ENCODE assay signal across 14 cellular contexts in the genomic region with DNA sequence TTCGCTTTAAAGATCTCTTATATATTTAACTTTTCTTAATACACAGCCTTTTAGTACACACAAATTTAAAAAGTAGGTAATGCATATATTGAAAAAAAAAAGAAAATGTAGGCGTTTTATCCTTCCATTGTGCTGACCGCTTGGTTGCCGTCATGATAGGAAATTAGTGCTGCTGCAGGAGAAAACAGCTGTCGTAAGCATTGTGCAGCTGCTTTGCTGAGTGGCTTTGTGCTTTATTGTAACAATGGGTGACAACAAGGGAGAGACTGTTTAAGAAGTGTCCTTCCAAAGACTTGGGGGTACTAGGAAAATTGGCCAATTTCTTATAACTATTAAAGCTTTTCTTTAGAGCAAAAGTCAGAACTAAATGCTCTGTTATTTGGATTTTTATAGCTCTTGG. TPM values are rescaled to one million over a fixed set of nuclear protein-coding genes. Genes with fewer than 3 reads are reported as not detected.
DNase-seq lines count a peak whose midpoint lies in the region; ATAC-seq and TF ChIP-seq lines count a peak whose summit lies in the region.
"Had no signal": no experiment of that assay in that cellular context is flagged by ENCODE, and none has a peak within 500 bp of the region (broad histone marks: within the 10 kb centered on the region; RNA-seq: fewer than 3 reads in every experiment).

No MANE protein-coding gene starts in this region.

- BruUV-seq in Caco-2 (replicated peaks; lab: Mats Ljungman, UMichigan) = no TSS peak

- H3K9me3 Mint-ChIP-seq in Caco-2 (ENCODE audit: unreplicated experiment) = no peaks in the 10 kb centered on the region
- H3K9me3 Mint-ChIP-seq: CD8-positive, alpha-beta T cell; dendritic cell treated with granulocyte-macrophage colony-stimulating factor and Interleukin-4, amounts not matched to agents 40 ng/mL and 50 ng/mL, for 4 days; HFFc6 had no signal

- no peak for ATAC-seq in T-helper 17 cell
- no peak for ATAC-seq in lower lobe of right lung
- ATAC-seq: CD8-positive, alpha-beta T cell had no signal

- H3K27ac Mint-ChIP-seq in Caco-2 (ENCODE audit: unreplicated experiment) (peak overlapping the region; percentile 88), T-helper 17 cell (peak overlapping the region; percentile 99)
- H3K27ac Mint-ChIP-seq: dendritic cell treated with granulocyte-macrophage colony-stimulating factor and Interleukin-4, amounts not matched to agents 40 ng/mL and 50 ng/mL, for 4 days had no signal

- no peak overlapping the region for H3K4me3 Mint-ChIP-seq in Caco-2 (ENCODE audit: unreplicated experiment)
- H3K4me3 Mint-ChIP-seq in T-helper 17 cell = no peak overlapping the region
- H3K4me3 Mint-ChIP-seq: CD8-positive, alpha-beta T cell; dendritic cell treated with granulocyte-macrophage colony-stimulating factor and Interleukin-4, amounts not matched to agents 40 ng/mL and 50 ng/mL, for 4 days; HFFc6 had no signal

- H3K27ac ChIP-seq in 22Rv1 (peak overlapping the region; percentile 15; the same call in 1 of the 2 replicates), lower lobe of right lung (no peak overlapping the region), uterus (no peak overlapping the region)

- H3K4me1 Mint-ChIP-seq in Caco-2 (ENCODE audit: low read depth, unreplicated experiment) (peaks cover 18% of the 10 kb centered on the region), T-helper 17 cell (peaks cover 52% of the 10 kb centered on the region)

- no peak for DNase-seq in Caco-2
- DNase-seq in T-helper 17 cell = no peak
- no peak for DNase-seq in lower lobe of right lung
- DNase-seq in stimulated activated CD4-positive, alpha-beta T cell treated with anti-CD3 and anti-CD28 coated beads, Interleukin-4, amount 100 ng/mL, for 1 hour = no peak
- DNase-seq in MV-4-11 (lab: John Stamatoyannopoulos, UW) = no peak
- no peak for DNase-seq in uterus
- no peak for DNase-seq in AG20443 (ENCODE audit: low spot score)
- DNase-seq: CD8-positive, alpha-beta T cell; HFFc6; stimulated activated CD4-positive, alpha-beta T cell treated with anti-CD3 and anti-CD28 coated beads, Interleukin-1b, Interleukin-23, amount 100 ng/mL, for 48 hours; stimulated activated naive CD4-positive, alpha-beta T cell treated with Interleukin-2 at 50 U/mL for 16 hours had no signal

- TF ChIP-seq POLR2A in uterus (IDR thresholded peaks at IDR 0.05) = no peak

- POLR2A ChIA-PET in Caco-2 (lab: Charles Lee) = interaction anchor here (0.5 kb wide), 1 partner anchor 19 kb away, joined by 11 read pairs; no protein-coding TSS in a partner anchor

- peaks cover 100% of the 10 kb centered on the region for H3K36me3 Mint-ChIP-seq in Caco-2 (ENCODE audit: insufficient read depth, unreplicated experiment)
- H3K36me3 Mint-ChIP-seq in T-helper 17 cell (ENCODE audit: low read depth) = peaks cover 11% of the 10 kb centered on the region

- peaks cover 12% of the 10 kb centered on the region; the same call in 1 of the 2 replicates for H3K36me3 ChIP-seq in Caco-2 (ENCODE audit: control insufficient read depth, insufficient read depth, low read length)
- peaks cover 85% of the 10 kb centered on the region for H3K36me3 ChIP-seq in lower lobe of right lung
- H3K36me3 ChIP-seq in uterus = no peaks in the 10 kb centered on the region

- H3K4me1 ChIP-seq in Caco-2 (peaks cover 14% of the 10 kb centered on the region), lower lobe of right lung (peaks cover 72% of the 10 kb centered on the region), uterus (no peaks in the 10 kb centered on the region)
- H3K4me1 ChIP-seq: prostate gland had no signal

- intact Hi-C loops in Caco-2 (cut with micrococcal nuclease; ENCODE audit: unreplicated experiment) = no loop called here
- intact Hi-C loops in lower lobe of right lung (cut with DNase I) = no loop called here
- intact Hi-C loops in uterus (cut with DNase I; ENCODE audit: low total_unique reads) = no loop called here

- H3K9me3 ChIP-seq in Caco-2 (no peaks in the 10 kb centered on the region), T-helper 17 cell (ENCODE audit: control insufficient read depth, low read length, poor library complexity, severe bottlenecking) (no peaks in the 10 kb centered on the region), lower lobe of right lung (no peaks in the 10 kb centered on the region), uterus (no peaks in the 10 kb centered on the region)
- H3K9me3 ChIP-seq: prostate gland had no signal

- H3K27me3 ChIP-seq in Caco-2 (replicated peaks; ENCODE audit: control insufficient read depth, insufficient read depth, low read length) (no peaks in the 10 kb centered on the region), lower lobe of right lung (ENCODE audit: low read depth) (no peaks in the 10 kb centered on the region), uterus (no peaks in the 10 kb centered on the region)

- H3K4me3 ChIP-seq in Caco-2 (ENCODE audit: low read depth, low read length) = no peak overlapping the region
- peak overlapping the region; percentile 99 for H3K4me3 ChIP-seq in lower lobe of right lung
- no peak overlapping the region for H3K4me3 ChIP-seq in uterus

- H3K27me3 Mint-ChIP-seq in Caco-2 (ENCODE audit: insufficient read depth, unreplicated experiment) (no peaks in the 10 kb centered on the region), T-helper 17 cell (no peaks in the 10 kb centered on the region)
- H3K27me3 Mint-ChIP-seq: dendritic cell treated with granulocyte-macrophage colony-stimulating factor and Interleukin-4, amounts not matched to agents 40 ng/mL and 50 ng/mL, for 4 days had no signal

- no peak for TF ChIP-seq CTCF in 22Rv1 (IDR thresholded peaks at IDR 0.05)
- no peak for TF ChIP-seq CTCF in Caco-2 (IDR thresholded peaks at IDR 0.05; ENCODE audit: insufficient read depth in 1 of 2, low read depth in 1 of 2, low read length in 1 of 2, severe bottlenecking in 1 of 2, unreplicated experiment in 1 of 2)
- no peak for TF ChIP-seq CTCF in lower lobe of right lung (IDR thresholded peaks at IDR 0.05)
- TF ChIP-seq CTCF in uterus (IDR thresholded peaks at IDR 0.05) = no peak

- CTCF ChIA-PET in Caco-2 (lab: Charles Lee) = no interaction called here

RNA-seq across cellular contexts. Expression of a gene that starts 5.0 kb away (rescaled TPM):
- 240 and 296 TPM in 2 replicates for total RNA-seq in Caco-2 (2022)
- total RNA-seq in T-helper 17 cell = 100 to 1,000 TPM; 225 to 255 TPM
- 174 TPM for total RNA-seq in lower lobe of right lung
- 100 to 1,000 TPM in 3 of 4 donors, 10 to 100 TPM in 1; 51.5 to 136 (median 112) TPM for total RNA-seq in uterus

RNA-seq across cellular contexts. Expression of a gene that starts 24.8 kb away (rescaled TPM):
- total RNA-seq in Caco-2 (2022) = not detected in 2 replicates
- total RNA-seq in T-helper 17 cell = 1 to 10 TPM in 1 of 2 donors, not detected in 1; 2.3 TPM
- 1.1 TPM for total RNA-seq in lower lobe of right lung
- total RNA-seq in uterus = 1 to 10 TPM in 1 of 4 donors, under 1 TPM in 1, not detected in 2; 0.58 to 2.8 TPM
- total RNA-seq: HFFc6 had no signal

RNA-seq across cellular contexts. Expression of a gene that starts 52.4 kb away (rescaled TPM):
- 1.6 and 1.9 TPM in 2 replicates for total RNA-seq in Caco-2 (2022)
- total RNA-seq in T-helper 17 cell = 100 to 1,000 TPM; 381 to 578 TPM
- 47.5 TPM for total RNA-seq in lower lobe of right lung
- 10 to 100 TPM; 14.9 to 77.0 (median 23.9) TPM for total RNA-seq in uterus
